Comparison of ENCODE assay signal across 1 cellular context in genomic region chr17:63600569-63601438, GRCh38.
TF ChIP-seq lines count a peak whose summit lies in the region.

TACO1 (plus strand) TSS chr17:63600895; CDS start chr17:63601084, 189 bp downstream.

TF ChIP-seq in HepG2, 621 proteins besides CTCF, POLR2A, EP300 and RAD21 (continued from another document and continues in another):
- TF ChIP-seq ZBTB43 (CRISPR knock-in tag; conservative IDR thresholded peaks at IDR 0.05) (peak; percentile 64; the same call in 1 of the 2 replicates), RFX3 (CRISPR knock-in tag; IDR thresholded peaks at IDR 0.05) (peak; percentile 50; the same call in 1 of the 2 replicates), ZNF33A (CRISPR knock-in tag; IDR thresholded peaks at IDR 0.05; ENCODE audit: borderline replicate concordance) (no peak), ZNF710 (CRISPR knock-in tag; IDR thresholded peaks at IDR 0.05; ENCODE audit: borderline replicate concordance) (peak; percentile 75; the same call in 1 of the 2 replicates), KDM2A (CRISPR knock-in tag; IDR thresholded peaks at IDR 0.05; ENCODE audit: borderline replicate concordance, low read depth) (peak; percentile 100), AGO2 (optimal IDR thresholded peaks at IDR 0.05; ENCODE audit: low read depth, low read length) (peak; percentile 89), ZNF260 (CRISPR knock-in tag; IDR thresholded peaks at IDR 0.05; ENCODE audit: borderline replicate concordance, low read depth) (no peak), ZMYM2 (CRISPR knock-in tag; IDR thresholded peaks at IDR 0.05) (no peak), GATAD1 (CRISPR knock-in tag; IDR thresholded peaks at IDR 0.05) (peak; percentile 100), PLSCR1 (CRISPR knock-in tag; IDR thresholded peaks at IDR 0.05; ENCODE audit: borderline replicate concordance) (no peak), EZH2 (conservative IDR thresholded peaks at IDR 0.05; ENCODE audit: low read depth, low read length) (no peak), KDM5B (CRISPR knock-in tag; IDR thresholded peaks at IDR 0.05; ENCODE audit: borderline replicate concordance) (peak; percentile 97), BRCA1 (CRISPR knock-in tag; IDR thresholded peaks at IDR 0.05) (peak; percentile 97), REXO4 (CRISPR knock-in tag; IDR thresholded peaks at IDR 0.05; ENCODE audit: borderline replicate concordance) (no peak), ZMYM3 (CRISPR knock-in tag; IDR thresholded peaks at IDR 0.05) (peak; percentile 43; the same call in 1 of the 2 replicates), E2F5 (CRISPR knock-in tag; conservative IDR thresholded peaks at IDR 0.05) (peak; percentile 77; the same call in 1 of the 2 replicates), ZBTB10 (CRISPR knock-in tag; IDR thresholded peaks at IDR 0.05; ENCODE audit: borderline replicate concordance) (peak; percentile 60; the same call in 1 of the 2 replicates), ZIK1 (CRISPR knock-in tag; IDR thresholded peaks at IDR 0.05; ENCODE audit: borderline replicate concordance, low read depth) (peak; percentile 85), AGO1 (IDR thresholded peaks at IDR 0.05; ENCODE audit: low read depth, low read length, poor library complexity, severe bottlenecking) (peak; percentile 78), RFX5 (IDR thresholded peaks at IDR 0.05; ENCODE audit: low read depth, low read length) (no peak), HOXA9 (CRISPR knock-in tag; IDR thresholded peaks at IDR 0.05; ENCODE audit: borderline replicate concordance) (no peak; the same call in 1 of the 2 replicates), TRIM24 (CRISPR knock-in tag; IDR thresholded peaks at IDR 0.05) (no peak), REPIN1 (CRISPR knock-in tag; IDR thresholded peaks at IDR 0.05; ENCODE audit: borderline replicate concordance, low read depth) (peak; percentile 98), JDP2 (CRISPR knock-in tag; IDR thresholded peaks at IDR 0.05; ENCODE audit: borderline replicate concordance) (peak; percentile 57; the same call in 1 of the 2 replicates), ZNF773 (CRISPR knock-in tag; IDR thresholded peaks at IDR 0.05; ENCODE audit: borderline replicate concordance) (peak; percentile 35; the same call in 1 of the 2 replicates), ZNF670 (CRISPR knock-in tag; IDR thresholded peaks at IDR 0.05; ENCODE audit: borderline replicate concordance) (peak; percentile 93), ZNF7 (CRISPR knock-in tag; IDR thresholded peaks at IDR 0.05) (peak; percentile 54; the same call in 1 of the 2 replicates), PRDM10 (CRISPR knock-in tag; IDR thresholded peaks at IDR 0.05; ENCODE audit: low read depth) (peak; percentile 88), PHF20 (CRISPR knock-in tag; IDR thresholded peaks at IDR 0.05) (peak; percentile 99), MED8 (CRISPR knock-in tag; IDR thresholded peaks at IDR 0.05; ENCODE audit: insufficient replicate concordance) (no peak), ZNF253 (CRISPR knock-in tag; IDR thresholded peaks at IDR 0.05; ENCODE audit: borderline replicate concordance) (peak; percentile 78; the same call in 1 of the 2 replicates), ZNF788 (CRISPR knock-in tag; IDR thresholded peaks at IDR 0.05; ENCODE audit: borderline replicate concordance) (peak; percentile 99), ZNF775 (CRISPR knock-in tag; IDR thresholded peaks at IDR 0.05; ENCODE audit: borderline replicate concordance) (peak; percentile 70; the same call in 1 of the 2 replicates), RARA (CRISPR knock-in tag; IDR thresholded peaks at IDR 0.05) (peak; percentile 86), CEBPZ (IDR thresholded peaks at IDR 0.05; ENCODE audit: low read length) (no peak), BATF2 (CRISPR knock-in tag; IDR thresholded peaks at IDR 0.05) (0 out of 2 replicates have a peak, but pooled peaks have one; percentile 61), MTF1 (CRISPR knock-in tag; IDR thresholded peaks at IDR 0.05) (peak; percentile 89), NRL (CRISPR knock-in tag; IDR thresholded peaks at IDR 0.05; ENCODE audit: borderline replicate concordance) (peak; percentile 95), NFE2L1 (CRISPR knock-in tag; IDR thresholded peaks at IDR 0.05; ENCODE audit: borderline replicate concordance) (0 out of 2 replicates have a peak, but pooled peaks have one; percentile 17), ATF4 (CRISPR knock-in tag; IDR thresholded peaks at IDR 0.05) (0 out of 4 replicates have a peak, but pooled peaks of 1 of the 2 experiments have one; percentile 66), ZFP36L1 (CRISPR knock-in tag; IDR thresholded peaks at IDR 0.05) (no peak; the same call in none of the 2 replicates), ZNF329 (CRISPR knock-in tag; IDR thresholded peaks at IDR 0.05; ENCODE audit: low read depth) (peak; percentile 94), NKX3-1 (CRISPR knock-in tag; IDR thresholded peaks at IDR 0.05) (peak; percentile 92; the same call in 1 of the 2 replicates), NCOA1 (CRISPR knock-in tag; IDR thresholded peaks at IDR 0.05) (peak; percentile 97), NAIF1 (CRISPR knock-in tag; IDR thresholded peaks at IDR 0.05; ENCODE audit: borderline replicate concordance) (peak; percentile 91), SMAD3 (CRISPR knock-in tag; IDR thresholded peaks at IDR 0.05) (peak; percentile 99), ZNF468 (CRISPR knock-in tag; IDR thresholded peaks at IDR 0.05) (0 out of 2 replicates have a peak, but pooled peaks have one; percentile 26)
